Comparison of ENCODE assay signal across 15 cellular contexts in the genomic region with DNA sequence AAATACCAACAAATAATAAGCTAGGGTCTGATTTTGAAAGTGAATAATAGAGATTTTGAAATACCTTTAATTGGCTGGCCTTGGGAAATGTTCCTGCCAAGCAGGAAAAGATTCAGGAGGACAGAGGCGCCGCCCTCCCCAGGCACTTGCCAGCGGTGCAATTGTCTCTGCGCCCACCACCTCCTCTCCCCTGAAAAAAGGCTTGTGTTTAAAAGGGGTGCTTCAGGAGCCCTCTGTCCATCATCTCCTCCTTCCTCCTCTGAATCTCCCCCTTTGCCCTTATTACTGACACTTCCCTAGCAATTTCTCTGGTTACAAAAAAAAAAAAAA.
"Had no signal": no experiment of that assay in that cellular context is flagged by ENCODE, and none has a peak within 500 bp of the region (broad histone marks: within the 10 kb centered on the region; RNA-seq: fewer than 3 reads in every experiment).

No MANE protein-coding gene starts in this region.

- ATAC-seq: activated CD4-positive, CD25-positive, alpha-beta regulatory T cell treated with anti-CD3 and anti-CD28 coated beads, Interleukin-2, amount 50 U/mL, for 24 hours; activated naive CD8-positive, alpha-beta T cell treated with anti-CD3 and anti-CD28 coated beads, Interleukin-2, amount 50 U/mL, for 24 hours; SK-N-SH treated with all-trans-retinoic acid at 6 μM for 48 hours; T-cell; upper lobe of right lung had no signal

- DNase-seq: activated CD4-positive, alpha-beta T cell treated with anti-CD3 and anti-CD28 coated beads, Interleukin-2, amount 50 U/mL, for 1 hour; activated naive CD8-positive, alpha-beta T cell treated with anti-CD3 and anti-CD28 coated beads, Interleukin-2, amount 50 U/mL, for 24 hours; dermis blood vessel endothelial cell; effector memory CD4-positive, alpha-beta T cell; mesendoderm; SIG-M5; T-cell; T-helper 9 cell; upper lobe of right lung had no signal

- H3K27me3 Mint-ChIP-seq: activated naive CD8-positive, alpha-beta T cell treated with anti-CD3 and anti-CD28 coated beads, Interleukin-2, amount 50 U/mL, for 24 hours; progenitor cell of endocrine pancreas; T-cell had no signal

- H3K27ac ChIP-seq: ascending aorta, thoracic aorta, upper lobe of right lung had no signal

- H3K9me3 ChIP-seq: ascending aorta, thoracic aorta, upper lobe of right lung had no signal

- H3K4me3 Mint-ChIP-seq: activated naive CD8-positive, alpha-beta T cell treated with anti-CD3 and anti-CD28 coated beads, Interleukin-2, amount 50 U/mL, for 24 hours; T-cell had no signal

- H3K9me3 Mint-ChIP-seq: activated naive CD8-positive, alpha-beta T cell treated with anti-CD3 and anti-CD28 coated beads, Interleukin-2, amount 50 U/mL, for 24 hours; T-cell had no signal

- H3K36me3 ChIP-seq: ascending aorta, thoracic aorta, upper lobe of right lung had no signal

- H3K4me1 ChIP-seq: ascending aorta, upper lobe of right lung had no signal

- H3K27me3 ChIP-seq: ascending aorta, upper lobe of right lung had no signal

- FAIRE-seq: endothelial cell of umbilical vein had no signal

- H3K27ac Mint-ChIP-seq: activated naive CD8-positive, alpha-beta T cell treated with anti-CD3 and anti-CD28 coated beads, Interleukin-2, amount 50 U/mL, for 24 hours; progenitor cell of endocrine pancreas had no signal

- H3K4me3 ChIP-seq: ascending aorta, thoracic aorta, upper lobe of right lung had no signal
